In genomic region chr19:45382426-45382825, GRCh38 we compare ENCODE assay signal across 1 cellular context.
TF ChIP-seq lines count a peak whose summit lies in the region.

No MANE protein-coding gene starts in this region.

TF ChIP-seq in IMR-90, 13 proteins besides CTCF, POLR2A, EP300 and RAD21:
- TF ChIP-seq MXI1 (IDR thresholded peaks at IDR 0.05; ENCODE audit: borderline replicate concordance, low read depth, low read length) (no peak), ELK1 (IDR thresholded peaks at IDR 0.05; ENCODE audit: borderline replicate concordance, low read depth, low read length) (no peak), CHD1 (IDR thresholded peaks at IDR 0.05; ENCODE audit: low read depth, low read length) (no peak), RCOR1 (IDR thresholded peaks at IDR 0.05; ENCODE audit: insufficient replicate concordance, low read length) (no peak), BHLHE40 (IDR thresholded peaks at IDR 0.05; ENCODE audit: low read depth, low read length) (no peak), FOS (IDR thresholded peaks at IDR 0.05; ENCODE audit: low read depth, low read length) (no peak), USF2 (IDR thresholded peaks at IDR 0.05; ENCODE audit: low read depth, low read length) (no peak), NFE2L2 (IDR thresholded peaks at IDR 0.05; ENCODE audit: low read depth, low read length) (no peak), MAFK (IDR thresholded peaks at IDR 0.05; ENCODE audit: low read depth, low read length) (no peak), RFX5 (IDR thresholded peaks at IDR 0.05; ENCODE audit: low read depth, low read length) (no peak), SMC3 (IDR thresholded peaks at IDR 0.05; ENCODE audit: low read depth, low read length) (no peak), CEBPB (IDR thresholded peaks at IDR 0.05; ENCODE audit: low read depth, low read length) (no peak), MAZ (IDR thresholded peaks at IDR 0.05; ENCODE audit: borderline replicate concordance, low read depth, low read length) (no peak)
